In genomic region chr6:1910621-1911407, GRCh38 we compare ENCODE assay signal across 25 cellular contexts.
A peak's percentile ranks its signal among the peaks of the same experiment; 100 is the strongest.
DNase-seq lines count a peak whose midpoint lies in the region; ATAC-seq and TF ChIP-seq lines count a peak whose summit lies in the region.
"Had no signal": no experiment of that assay in that cellular context is flagged by ENCODE, and none has a peak within 500 bp of the region (broad histone marks: within the 10 kb centered on the region; RNA-seq: fewer than 3 reads in every experiment).

No MANE protein-coding gene starts in this region.

- DNase-seq in NCI-H82 (lab: John Stamatoyannopoulos, UW) (peak; percentile 69), NCI-H82 treated with DMSO at 0.1 percent for 48 hours (lab: John Stamatoyannopoulos, UW; ENCODE audit: unreplicated experiment) (no peak), RPMI7951 (ENCODE audit: low read depth) (peak; percentile 15), hepatic stellate cell (ENCODE audit: low spot score) (peak; percentile 27), thoracic aorta (ENCODE audit: low spot score) (no peak), NOMO-1 treated with DMSO at 0.1 percent for 48 hours (lab: John Stamatoyannopoulos, UW; ENCODE audit: unreplicated experiment) (no peak), NCI-H345 (lab: John Stamatoyannopoulos, UW) (no peak)
- DNase-seq in stimulated activated naive CD4-positive, alpha-beta T cell (lab: John Stamatoyannopoulos, UW) = no peak
- DNase-seq: activated CD4-positive, alpha-beta T cell treated with anti-CD3 and anti-CD28 coated beads, Interleukin-2, amount 50 U/mL, for 4 hours; activated CD8-positive, alpha-beta memory T cell treated with anti-CD3 and anti-CD28 coated beads, Interleukin-2, amount 50 U/mL, for 4 hours; activated naive CD8-positive, alpha-beta T cell treated with anti-CD3 and anti-CD28 coated beads, Interleukin-2, amount 10 ng/mL, durations not matched to agents 7 days and 5 days; BE2C; body of pancreas; GOT3; MV-4-11; naive B cell; NCI-H1694 treated with DMSO at 0.1 percent for 48 hours; NCI-H226; Peyer's patch; right cardiac atrium; T-helper 2 cell; WERI-Rb-1 had no signal

- peaks cover 0 to 22% of the 10 kb centered on the region in 2 donors for H3K4me1 ChIP-seq in thoracic aorta (ENCODE audit: control insufficient read depth in 1 of 2, low read depth in 2 of 2)
- H3K4me1 ChIP-seq: A549, BE2C, body of pancreas, Peyer's patch had no signal

- H3K36me3 ChIP-seq in thoracic aorta = no peaks in the 10 kb centered on the region
- H3K36me3 ChIP-seq: BE2C, SJSA1, WERI-Rb-1 had no signal

- H3K9me3 ChIP-seq in thoracic aorta = no peaks in the 10 kb centered on the region
- H3K9me3 ChIP-seq: A549, BE2C, body of pancreas, Peyer's patch, SJSA1 had no signal

- peak overlapping the region; percentile 20 for H3K4me3 ChIP-seq in thoracic aorta
- H3K4me3 ChIP-seq: A549, body of pancreas, K562, Peyer's patch, SJSA1 had no signal

- no peak for ATAC-seq in thoracic aorta (ENCODE audit: insufficient number of reproducible peaks, low FRiP score, low read depth)
- ATAC-seq: A549, body of pancreas, K562, right cardiac atrium had no signal

- no peak for TF ChIP-seq CTCF in thoracic aorta (IDR thresholded peaks at IDR 0.05)

- peak overlapping the region; percentile 74 to 78 for H3K27ac ChIP-seq in thoracic aorta
- H3K27ac ChIP-seq: A549, body of pancreas, Peyer's patch, SJSA1, WERI-Rb-1 had no signal

- H3K27me3 ChIP-seq in thoracic aorta (replicated peaks; ENCODE audit: insufficient read depth) = no peaks in the 10 kb centered on the region
- H3K27me3 ChIP-seq: BE2C, body of pancreas, Peyer's patch, SJSA1 had no signal

Comparison
In these comparisons a context has a peak if more than half of its experiments do, and no peak if none do; other contexts are left out.
1. DNase-seq: peak in NCI-H82 (single experiment), RPMI7951 (single experiment) and hepatic stellate cell (single experiment); none in NCI-H82 treated with DMSO at 0.1 percent for 48 hours (single experiment), thoracic aorta (single experiment), NOMO-1 treated with DMSO at 0.1 percent for 48 hours (single experiment), NCI-H345 (single experiment) and stimulated activated naive CD4-positive, alpha-beta T cell (0 of 6).